1 cellular context compared by ENCODE assay signal in genomic region chr1:20403423-20404145, GRCh38.
TF ChIP-seq lines count a peak whose summit lies in the region.

No MANE protein-coding gene starts in this region.

TF ChIP-seq in H1, 55 proteins besides CTCF, POLR2A, EP300 and RAD21:
- no peak for TF ChIP-seq E2F6 (IDR thresholded peaks at IDR 0.05)
- no peak for TF ChIP-seq ASH2L (IDR thresholded peaks at IDR 0.05; ENCODE audit: low read length)
- TF ChIP-seq SUZ12 (IDR thresholded peaks at IDR 0.05; ENCODE audit: low read length): no peak
- no peak for TF ChIP-seq USF2 (IDR thresholded peaks at IDR 0.05; ENCODE audit: low read length)
- no peak for TF ChIP-seq RBBP5 (IDR thresholded peaks at IDR 0.05; ENCODE audit: borderline replicate concordance, low read depth, low read length)
- TF ChIP-seq CREB1 (IDR thresholded peaks at IDR 0.05): no peak
- no peak for TF ChIP-seq CEBPB (IDR thresholded peaks at IDR 0.05; ENCODE audit: low read depth, low read length)
- no peak for TF ChIP-seq SRF (IDR thresholded peaks at IDR 0.05; ENCODE audit: low read depth, low read length)
- TF ChIP-seq SP1 (IDR thresholded peaks at IDR 0.05; ENCODE audit: low read depth, low read length): no peak
- no peak for TF ChIP-seq CHD2 (IDR thresholded peaks at IDR 0.05; ENCODE audit: low read length)
- TF ChIP-seq POLR2AphosphoS5 (IDR thresholded peaks at IDR 0.05; ENCODE audit: low read depth, low read length): no peak
- no peak for TF ChIP-seq TAF7 (optimal IDR thresholded peaks at IDR 0.05; ENCODE audit: borderline replicate concordance, low read depth, low read length)
